Comparison of ENCODE assay signal across 1 cellular context in the genomic region with DNA sequence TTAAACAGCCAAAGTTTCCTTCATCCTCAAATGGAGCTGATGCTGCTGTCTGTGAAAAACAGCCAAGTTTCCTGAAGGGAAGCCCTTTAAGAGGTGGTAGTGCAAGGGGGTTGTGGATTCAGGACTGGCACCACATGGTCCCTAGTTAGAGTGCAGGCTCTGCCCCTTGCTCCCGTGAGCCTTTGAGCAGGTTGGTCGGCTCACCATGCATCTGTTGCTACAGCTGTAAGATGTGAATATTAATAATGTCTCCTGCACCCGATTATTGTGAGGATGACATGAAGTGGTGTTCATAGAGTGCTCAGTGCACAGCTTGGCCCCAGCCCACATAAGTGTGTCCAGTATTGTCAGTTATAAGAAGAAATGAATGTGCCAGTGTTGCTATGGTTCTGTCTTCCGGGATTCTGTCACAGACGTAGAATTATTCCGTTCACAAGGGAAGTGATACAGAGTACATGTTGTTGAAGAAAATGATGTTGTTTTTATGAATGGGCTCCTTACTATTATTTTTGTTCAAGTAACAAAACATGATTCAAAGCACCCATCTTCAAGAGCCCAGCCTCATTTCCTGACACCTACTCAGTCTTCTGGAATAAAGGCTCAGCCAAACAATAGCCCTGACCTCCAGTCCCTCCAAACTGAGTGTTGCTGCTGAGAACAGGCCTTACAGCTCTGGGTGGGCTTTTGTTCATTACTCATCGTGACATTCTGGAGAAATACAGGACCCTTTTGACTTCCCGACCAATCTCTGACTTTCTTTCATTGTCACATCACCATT.
TF ChIP-seq lines count a peak whose summit lies in the region.

No MANE protein-coding gene starts in this region.

TF ChIP-seq in IMR-90, 13 proteins besides CTCF, POLR2A, EP300 and RAD21:
- TF ChIP-seq RCOR1 (IDR thresholded peaks at IDR 0.05; ENCODE audit: insufficient replicate concordance, low read length) (no peak), CHD1 (IDR thresholded peaks at IDR 0.05; ENCODE audit: low read depth, low read length) (no peak), NFE2L2 (IDR thresholded peaks at IDR 0.05; ENCODE audit: low read depth, low read length) (no peak), CEBPB (IDR thresholded peaks at IDR 0.05; ENCODE audit: low read depth, low read length) (no peak), ELK1 (IDR thresholded peaks at IDR 0.05; ENCODE audit: borderline replicate concordance, low read depth, low read length) (no peak), SMC3 (IDR thresholded peaks at IDR 0.05; ENCODE audit: low read depth, low read length) (no peak), MAZ (IDR thresholded peaks at IDR 0.05; ENCODE audit: borderline replicate concordance, low read depth, low read length) (no peak), RFX5 (IDR thresholded peaks at IDR 0.05; ENCODE audit: low read depth, low read length) (no peak), MXI1 (IDR thresholded peaks at IDR 0.05; ENCODE audit: borderline replicate concordance, low read depth, low read length) (no peak), FOS (IDR thresholded peaks at IDR 0.05; ENCODE audit: low read depth, low read length) (no peak), USF2 (IDR thresholded peaks at IDR 0.05; ENCODE audit: low read depth, low read length) (no peak), BHLHE40 (IDR thresholded peaks at IDR 0.05; ENCODE audit: low read depth, low read length) (no peak), MAFK (IDR thresholded peaks at IDR 0.05; ENCODE audit: low read depth, low read length) (no peak)
